In the genomic region with DNA sequence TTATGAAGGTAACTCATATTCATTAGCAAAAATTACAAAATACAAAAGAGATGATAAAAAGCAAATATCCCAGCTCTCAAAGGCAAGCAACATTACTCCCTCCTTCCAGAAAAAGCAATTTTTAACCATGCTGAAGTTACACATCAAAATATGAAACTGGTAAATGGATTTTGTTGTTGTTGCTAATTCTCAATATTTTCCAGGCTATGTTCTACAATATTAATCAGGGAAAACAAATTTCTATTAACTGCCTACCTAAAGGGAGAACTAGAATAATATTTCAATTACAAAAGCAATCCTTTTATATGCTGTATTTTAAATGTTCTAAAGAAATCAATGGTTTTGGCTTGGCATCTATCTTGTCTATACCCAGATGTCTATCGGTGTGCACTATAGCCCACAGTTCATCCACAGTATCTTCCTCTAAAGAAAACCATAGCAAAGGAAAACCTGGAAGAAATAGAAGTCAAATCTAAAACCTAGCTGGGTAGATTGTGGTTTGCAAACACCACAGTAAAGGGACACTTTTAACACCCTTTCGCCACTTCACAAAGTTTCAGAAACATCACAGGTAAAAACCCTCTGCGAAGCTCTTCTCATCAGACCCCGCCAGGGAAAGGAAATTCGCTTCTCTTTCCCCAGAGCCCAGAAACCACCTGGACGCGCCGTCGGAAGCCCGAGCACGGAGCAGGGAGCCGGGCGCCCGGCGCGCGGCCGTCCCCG, we compare ENCODE assay signal across 8 cellular contexts. TPM values are rescaled to one million over a fixed set of nuclear protein-coding genes. Genes with fewer than 3 reads are reported as not detected.
DNase-seq lines count a peak whose midpoint lies in the region; ATAC-seq and TF ChIP-seq lines count a peak whose summit lies in the region.

No MANE protein-coding gene starts in this region.

- peak; percentile 68 for DNase-seq in activated naive CD4-positive, alpha-beta T cell treated with anti-CD3 and anti-CD28 coated beads for 36 hours
- no peak for DNase-seq in activated naive CD4-positive, alpha-beta T cell treated with Interleukin-2 at 50 U/mL for 16 hours
- DNase-seq in LNCaP clone FGC (ENCODE audit: low read depth) (no peak), omental fat pad (ENCODE audit: low spot score) (no peak), NCI-H2029 treated with DMSO at 0.1 percent for 48 hours (lab: John Stamatoyannopoulos, UW) (no peak), pons (ENCODE audit: low spot score) (no peak), HuH-7.5 (ENCODE audit: low spot score) (no peak)
- peak; percentile 23 for DNase-seq in effector CD8-positive, alpha-beta T cell (lab: John Stamatoyannopoulos, UW)

- H3K36me3 Mint-ChIP-seq in activated naive CD4-positive, alpha-beta T cell treated with anti-CD3 and anti-CD28 coated beads for 36 hours (ENCODE audit: low read depth): no peaks in the 10 kb centered on the region

- no peaks in the 10 kb centered on the region for H3K27me3 Mint-ChIP-seq in activated naive CD4-positive, alpha-beta T cell treated with anti-CD3 and anti-CD28 coated beads for 36 hours (ENCODE audit: low read depth)

- intact Hi-C loops in activated naive CD4-positive, alpha-beta T cell treated with anti-CD3 and anti-CD28 coated beads for 36 hours (cut with micrococcal nuclease): loop anchor here (1.0 kb wide), 1 partner anchor 58 kb away; no protein-coding TSS in a partner anchor

- H3K4me1 Mint-ChIP-seq in activated naive CD4-positive, alpha-beta T cell treated with anti-CD3 and anti-CD28 coated beads for 36 hours (ENCODE audit: low read depth): peaks cover 66% of the 10 kb centered on the region

- peak overlapping the region; percentile 83 for H3K4me3 ChIP-seq in LNCaP clone FGC (ENCODE audit: low read depth, low read length)

- TF ChIP-seq CTCF in LNCaP clone FGC (IDR thresholded peaks at IDR 0.05; ENCODE audit: control insufficient read depth, extremely low read depth, insufficient read depth): no peak
- no peak for TF ChIP-seq CTCF in omental fat pad (IDR thresholded peaks at IDR 0.05)

- CTCF ChIA-PET in activated naive CD4-positive, alpha-beta T cell treated with anti-CD3 and anti-CD28 coated beads for 36 hours (lab: Charles Lee): interaction anchor here (0.6 kb wide), 1 partner anchor 16 kb away, joined by 4 read pairs; no protein-coding TSS in a partner anchor

- ATAC-seq in omental fat pad (ENCODE audit: low FRiP score): peak; percentile 30

- H3K4me3 Mint-ChIP-seq in activated naive CD4-positive, alpha-beta T cell treated with anti-CD3 and anti-CD28 coated beads for 36 hours: peak overlapping the region; percentile 79

- H3K9me3 Mint-ChIP-seq in activated naive CD4-positive, alpha-beta T cell treated with anti-CD3 and anti-CD28 coated beads for 36 hours: no peaks in the 10 kb centered on the region

- peak overlapping the region; percentile 75 for H3K27ac Mint-ChIP-seq in activated naive CD4-positive, alpha-beta T cell treated with anti-CD3 and anti-CD28 coated beads for 36 hours

RNA-seq across cellular contexts. Expression of a gene that starts 32.0 kb away (rescaled TPM):
- 10 to 100 TPM; 61.7 to 66.2 TPM for total RNA-seq in activated naive CD4-positive, alpha-beta T cell treated with anti-CD3 and anti-CD28 coated beads for 36 hours
- total RNA-seq in omental fat pad: 100 to 1,000 TPM in 1 of 4 donors, 10 to 100 TPM in 3; 26.8 to 106 (median 49.3) TPM

Comparison
In these comparisons a context has a peak if more than half of its experiments do, and no peak if none do; other contexts are left out.
1. DNase-seq: peak in activated naive CD4-positive, alpha-beta T cell treated with anti-CD3 and anti-CD28 coated beads for 36 hours (single experiment) and effector CD8-positive, alpha-beta T cell (single experiment); none in activated naive CD4-positive, alpha-beta T cell treated with Interleukin-2 at 50 U/mL for 16 hours (single experiment), LNCaP clone FGC (single experiment), omental fat pad (single experiment), NCI-H2029 treated with DMSO at 0.1 percent for 48 hours (single experiment), pons (single experiment) and HuH-7.5 (single experiment).